In the genomic region with DNA sequence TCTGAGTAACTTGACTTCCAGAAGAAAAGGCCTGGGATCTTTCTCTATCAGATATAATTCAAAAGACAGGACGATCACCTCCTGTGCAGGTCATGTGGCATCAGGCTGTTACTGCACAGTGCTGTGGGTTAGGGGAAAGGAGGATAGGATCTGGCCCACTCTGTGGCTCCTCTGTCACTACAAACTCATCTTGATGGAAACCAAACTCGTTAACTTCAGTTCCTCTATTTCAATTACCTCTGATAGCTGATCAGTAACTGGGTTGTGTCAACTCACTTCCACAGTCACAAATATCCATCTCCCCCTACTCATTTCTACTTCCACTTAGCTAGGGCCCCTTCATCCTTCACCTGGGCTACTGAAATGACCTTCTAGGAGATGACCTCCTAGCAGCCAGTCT, we compare ENCODE assay signal across 24 cellular contexts.
"Had no signal": no experiment of that assay in that cellular context is flagged by ENCODE, and none has a peak within 500 bp of the region (broad histone marks: within the 10 kb centered on the region; RNA-seq: fewer than 3 reads in every experiment).

No MANE protein-coding gene starts in this region.

- DNase-seq: activated CD4-positive, alpha-beta memory T cell treated with anti-CD3 and anti-CD28 coated beads for 36 hours; activated CD4-positive, alpha-beta T cell treated with anti-CD3 and anti-CD28 coated beads for 36 hours; activated CD4-positive, alpha-beta T cell treated with anti-CD3 and anti-CD28 coated beads, Interleukin-2, amount 10 ng/mL, durations not matched to agents 24 days and 14 days; activated CD4-positive, CD25-positive, alpha-beta regulatory T cell; activated CD4-positive, CD25-positive, alpha-beta regulatory T cell treated with anti-CD3 and anti-CD28 coated beads, Interleukin-2, amount 50 U/mL, for 72 hours; activated CD8-positive, alpha-beta memory T cell treated with anti-CD3 and anti-CD28 coated beads, Interleukin-2, amount 10 ng/mL, durations not matched to agents 7 days and 5 days; activated CD8-positive, alpha-beta memory T cell treated with anti-CD3 and anti-CD28 coated beads, Interleukin-2, amount 50 U/mL, for 4 hours; activated CD8-positive, alpha-beta T cell treated with anti-CD3 and anti-CD28 coated beads, Interleukin-2, amount 10 ng/mL, durations not matched to agents 7 days and 5 days; activated gamma-delta T cell; activated naive CD4-positive, alpha-beta T cell; activated naive CD4-positive, alpha-beta T cell treated with anti-CD3 and anti-CD28 coated beads, Interleukin-2, amount 10 ng/mL, durations not matched to agents 7 days and 5 days; activated naive CD8-positive, alpha-beta T cell treated with anti-CD3 and anti-CD28 coated beads, Interleukin-2, amount 10 ng/mL, durations not matched to agents 7 days and 5 days; activated T-cell treated with anti-CD3 and anti-CD28 coated beads, Interleukin-2, amount 50 U/mL, for 1 hour; activated T-cell treated with anti-CD3 and anti-CD28 coated beads, Interleukin-2, amount 50 U/mL, for 48 hours; central memory CD4-positive, alpha-beta T cell; cerebellar nuclear complex; colonic mucosa; dorsolateral prefrontal cortex; effector memory CD4-positive, alpha-beta T cell; endodermal cell; foreskin fibroblast; T-helper 2 cell had no signal

- ATAC-seq: activated CD4-positive, alpha-beta T cell treated with anti-CD3 and anti-CD28 coated beads for 36 hours; activated CD8-positive, alpha-beta memory T cell treated with anti-CD3 and anti-CD28 coated beads, Interleukin-2, amount 10 ng/mL, durations not matched to agents 7 days and 5 days; activated CD8-positive, alpha-beta T cell treated with anti-CD3 and anti-CD28 coated beads, Interleukin-2, amount 10 ng/mL, durations not matched to agents 7 days and 5 days; activated naive CD4-positive, alpha-beta T cell treated with anti-CD3 and anti-CD28 coated beads, Interleukin-2, amount 50 U/mL, for 72 hours; esophagus mucosa had no signal
